Comparison of ENCODE assay signal across 1 cellular context in the genomic region with DNA sequence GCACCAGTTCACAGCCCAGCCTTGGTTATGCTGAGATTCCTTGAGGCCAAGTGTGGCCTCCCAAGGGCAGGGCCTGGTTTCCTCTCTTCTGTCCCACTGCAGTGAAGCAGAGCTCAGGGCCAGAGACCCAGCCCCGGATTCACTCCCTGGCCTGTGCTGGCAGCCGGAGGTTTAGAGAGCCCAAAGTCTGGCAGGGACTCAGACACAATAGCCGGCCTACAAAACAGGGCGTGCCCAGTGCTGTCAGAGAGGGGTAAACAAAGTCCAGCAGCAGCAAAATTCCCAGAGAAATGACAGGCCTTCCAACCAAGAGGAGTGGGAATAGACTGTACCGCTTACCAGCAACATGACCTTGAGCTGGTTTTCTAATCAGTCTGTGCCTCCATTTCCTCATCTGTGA.
TF ChIP-seq lines count a peak whose summit lies in the region.

No MANE protein-coding gene starts in this region.

TF ChIP-seq in K562, 482 proteins besides CTCF, POLR2A, EP300 and RAD21:
- TF ChIP-seq, protein P1, sequence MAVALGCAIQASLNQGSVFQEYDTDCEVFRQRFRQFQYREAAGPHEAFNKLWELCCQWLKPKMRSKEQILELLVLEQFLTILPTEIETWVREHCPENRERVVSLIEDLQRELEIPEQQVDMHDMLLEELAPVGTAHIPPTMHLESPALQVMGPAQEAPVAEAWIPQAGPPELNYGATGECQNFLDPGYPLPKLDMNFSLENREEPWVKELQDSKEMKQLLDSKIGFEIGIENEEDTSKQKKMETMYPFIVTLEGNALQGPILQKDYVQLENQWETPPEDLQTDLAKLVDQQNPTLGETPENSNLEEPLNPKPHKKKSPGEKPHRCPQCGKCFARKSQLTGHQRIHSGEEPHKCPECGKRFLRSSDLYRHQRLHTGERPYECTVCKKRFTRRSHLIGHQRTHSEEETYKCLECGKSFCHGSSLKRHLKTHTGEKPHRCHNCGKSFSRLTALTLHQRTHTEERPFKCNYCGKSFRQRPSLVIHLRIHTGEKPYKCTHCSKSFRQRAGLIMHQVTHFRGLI (CRISPR knock-in tag; IDR thresholded peaks at IDR 0.05), result no peak
- TF ChIP-seq BCOR (IDR thresholded peaks at IDR 0.05), result 0 out of 2 replicates have a peak, but pooled peaks have one; percentile 25
